ENCODE assay signal across 2 cellular contexts in the genomic region with DNA sequence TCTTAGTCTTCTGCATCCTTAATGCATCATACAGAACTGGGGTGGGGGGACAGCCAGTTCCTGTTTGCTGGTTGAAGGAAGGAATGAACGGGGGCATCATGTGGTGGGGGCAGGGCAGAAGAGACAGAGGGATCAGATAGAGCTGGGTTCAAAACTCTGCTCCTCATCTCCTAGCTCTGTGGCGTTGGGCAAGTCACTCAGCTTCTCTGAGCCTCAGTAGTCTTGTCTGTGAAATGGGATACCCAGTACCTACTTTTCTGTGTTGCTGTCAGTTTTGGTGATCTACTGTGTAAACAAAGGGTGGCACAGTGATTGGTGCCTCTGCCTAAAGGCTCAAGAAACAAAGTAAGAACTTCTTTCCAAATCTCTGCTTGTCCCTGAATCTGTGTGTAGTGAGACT.
TF ChIP-seq lines count a peak whose summit lies in the region.

No MANE protein-coding gene starts in this region.

TF ChIP-seq in A549, 52 proteins besides CTCF, POLR2A, EP300 and RAD21 (continued from another document):
- TF ChIP-seq, protein P1, sequence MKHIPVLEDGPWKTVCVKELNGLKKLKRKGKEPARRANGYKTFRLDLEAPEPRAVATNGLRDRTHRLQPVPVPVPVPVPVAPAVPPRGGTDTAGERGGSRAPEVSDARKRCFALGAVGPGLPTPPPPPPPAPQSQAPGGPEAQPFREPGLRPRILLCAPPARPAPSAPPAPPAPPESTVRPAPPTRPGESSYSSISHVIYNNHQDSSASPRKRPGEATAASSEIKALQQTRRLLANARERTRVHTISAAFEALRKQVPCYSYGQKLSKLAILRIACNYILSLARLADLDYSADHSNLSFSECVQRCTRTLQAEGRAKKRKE (CRISPR knock-in tag; IDR thresholded peaks at IDR 0.05; ENCODE audit: low read depth): no peak

TF ChIP-seq in K562, 482 proteins besides CTCF, POLR2A, EP300 and RAD21 (continued from another document):
- TF ChIP-seq KDM1A (IDR thresholded peaks at IDR 0.05): 0 out of 4 replicates have a peak, but pooled peaks of 1 of the 2 experiments have one; percentile 13
